In the genomic region with DNA sequence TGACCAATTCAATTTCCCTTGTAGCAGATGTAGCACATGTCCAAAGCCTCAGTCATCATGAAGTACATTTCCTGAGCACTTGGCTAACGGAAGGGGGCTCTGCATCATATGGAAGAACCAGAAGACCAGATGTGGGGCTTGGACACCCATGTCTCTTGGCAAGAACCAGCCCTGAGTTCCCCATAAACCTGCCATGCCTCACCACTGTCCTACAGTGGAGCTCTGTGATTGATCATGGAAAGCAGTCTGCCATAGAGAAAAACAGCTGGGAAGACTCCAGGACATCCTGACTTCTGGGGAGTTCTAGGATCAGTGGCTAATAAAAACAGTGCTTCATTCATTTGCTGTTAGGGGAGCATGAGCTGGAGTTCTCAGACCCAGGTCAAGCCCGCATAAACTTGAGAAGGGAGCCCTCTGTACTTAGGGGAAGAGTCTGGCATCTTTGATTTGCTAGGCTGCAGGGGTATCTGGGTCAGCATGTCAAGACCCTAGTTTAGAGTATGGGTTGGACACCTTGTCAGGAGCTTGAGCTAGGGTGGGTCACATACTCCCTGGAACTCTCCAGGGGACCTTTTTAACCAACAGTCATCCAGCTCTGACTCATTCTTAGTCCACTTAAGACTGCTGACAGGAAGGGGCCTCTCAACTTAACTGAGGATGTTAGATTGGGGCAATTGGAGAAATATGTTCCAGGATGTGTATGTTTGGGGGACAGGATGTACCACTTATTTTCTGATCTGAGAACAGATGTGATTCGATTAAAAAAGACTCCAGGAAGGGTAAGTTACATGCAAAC, we compare ENCODE assay signal across 11 cellular contexts. TPM values are rescaled to one million over a fixed set of nuclear protein-coding genes. Genes with fewer than 3 reads are reported as not detected.
DNase-seq lines count a peak whose midpoint lies in the region; ATAC-seq and TF ChIP-seq lines count a peak whose summit lies in the region.
"Had no signal": no experiment of that assay in that cellular context is flagged by ENCODE, and none has a peak within 500 bp of the region (broad histone marks: within the 10 kb centered on the region; RNA-seq: fewer than 3 reads in every experiment).

No MANE protein-coding gene starts in this region.

- WGBS in trophoblast cell (ENCODE audit: extremely low coverage, insufficient coverage, insufficient read length) = no CpG with 5 or more reads among the region's 3 CpGs

- H4K91ac ChIP-seq in trophoblast cell (ENCODE audit: low read depth, low read length) = no peak overlapping the region

- TF ChIP-seq CTCF in GM12865 (IDR thresholded peaks at IDR 0.05; ENCODE audit: insufficient read depth, low read depth, low read length, missing control alignments) (no peak), choroid plexus epithelial cell (conservative IDR thresholded peaks at IDR 0.05; ENCODE audit: low read depth, low read length) (no peak), osteoblast (IDR thresholded peaks at IDR 0.05; ENCODE audit: extremely low read depth, low read depth, low read length) (no peak)

- H3K9me3 ChIP-seq in osteoblast (ENCODE audit: low read depth, low read length) (no peaks in the 10 kb centered on the region), trophoblast cell (ENCODE audit: insufficient read depth, low read depth, low read length) (peaks cover 1% of the 10 kb centered on the region)
- H3K9me3 ChIP-seq: vagina had no signal

- H3K18ac ChIP-seq in trophoblast cell (ENCODE audit: low read length) = no peak overlapping the region

- H3K79me1 ChIP-seq in trophoblast cell (ENCODE audit: low read length) = no peaks in the 10 kb centered on the region

- no peak for ATAC-seq in GM21423 (IDR thresholded peaks at IDR 0.05; ENCODE audit: unreplicated experiment)
- no peak for ATAC-seq in HG02970 (IDR thresholded peaks at IDR 0.05; ENCODE audit: low FRiP score, unreplicated experiment)
- ATAC-seq: heart left ventricle had no signal

- no peak overlapping the region for H3K9ac ChIP-seq in trophoblast cell (ENCODE audit: low read length)

- peak overlapping the region; percentile 21 for H3K4me2 ChIP-seq in osteoblast (ENCODE audit: insufficient read depth, low read length)
- no peak overlapping the region for H3K4me2 ChIP-seq in trophoblast cell (ENCODE audit: low read length)

- H3K14ac ChIP-seq in trophoblast cell (ENCODE audit: low read length) = no peak overlapping the region

- H2BK12ac ChIP-seq in trophoblast cell (ENCODE audit: low read length) = no peak overlapping the region

- H3K36me3 ChIP-seq in osteoblast (ENCODE audit: insufficient read depth, low read length) (no peaks in the 10 kb centered on the region), trophoblast cell (ENCODE audit: control insufficient read depth in 1 of 2, insufficient read depth in 2 of 2, low read length in 2 of 2) (no peaks in the 10 kb centered on the region)
- H3K36me3 ChIP-seq: heart left ventricle, vagina had no signal

- no peak overlapping the region for H2BK5ac ChIP-seq in trophoblast cell (ENCODE audit: low read depth, low read length, poor library complexity)

- no peak overlapping the region for H4K12ac ChIP-seq in trophoblast cell (ENCODE audit: low read depth, low read length)

- no peak overlapping the region for H3K23ac ChIP-seq in trophoblast cell (ENCODE audit: low read length)

- H2AK5ac ChIP-seq in trophoblast cell (ENCODE audit: low read length) = no peak overlapping the region

- no peaks in the 10 kb centered on the region for H4K20me1 ChIP-seq in osteoblast (ENCODE audit: insufficient read depth, low read length)

- H4K8ac ChIP-seq in trophoblast cell (ENCODE audit: low read depth, low read length) = no peak overlapping the region

- DNase-seq in GM12865 (ENCODE audit: low read depth) (peak; percentile 44), NCI-H226 (peak; percentile 25), choroid plexus epithelial cell (ENCODE audit: low read depth) (peak; percentile 84), osteoblast (ENCODE audit: insufficient read length, low spot score, missing footprints) (no peak), trophoblast cell (no peak)
- DNase-seq in stimulated activated CD8-positive, alpha-beta memory T cell treated with anti-CD3 and anti-CD28 coated beads, Interleukin-4, amount 100 ng/mL, for 48 hours = no peak
- DNase-seq: heart left ventricle, NCI-H1417 had no signal

- no peak overlapping the region for H3K4me3 ChIP-seq in GM12865 (ENCODE audit: low read depth, low read length)
- no peak overlapping the region for H3K4me3 ChIP-seq in choroid plexus epithelial cell (ENCODE audit: low read depth, low read length)
- no peak overlapping the region for H3K4me3 ChIP-seq in osteoblast (ENCODE audit: insufficient read depth, low read length)
- H3K4me3 ChIP-seq in trophoblast cell (ENCODE audit: low read depth, low read length) = no peak overlapping the region
- H3K4me3 ChIP-seq: heart left ventricle, vagina had no signal

- no peaks in the 10 kb centered on the region for H3K27me3 ChIP-seq in osteoblast (ENCODE audit: insufficient read depth, low read length)
- no peaks in the 10 kb centered on the region for H3K27me3 ChIP-seq in trophoblast cell (ENCODE audit: insufficient read depth, low read length)
- H3K27me3 ChIP-seq: heart left ventricle, vagina had no signal

- no peak overlapping the region for H3K4ac ChIP-seq in trophoblast cell (ENCODE audit: low read depth, low read length)

- peaks cover 20% of the 10 kb centered on the region for H3K4me1 ChIP-seq in osteoblast (ENCODE audit: insufficient read depth, low read length)
- H3K4me1 ChIP-seq in trophoblast cell (ENCODE audit: control insufficient read depth in 1 of 2, insufficient read depth in 2 of 2, low read length in 2 of 2) = no peaks in the 10 kb centered on the region

- no peaks in the 10 kb centered on the region for H3K79me2 ChIP-seq in osteoblast (ENCODE audit: insufficient read depth, low read length)
- H3K79me2 ChIP-seq in trophoblast cell (ENCODE audit: control insufficient read depth, insufficient read depth, low read length, poor library complexity) = no peaks in the 10 kb centered on the region

- no peak overlapping the region for H2AFZ ChIP-seq in osteoblast (ENCODE audit: low read length)
- no peak overlapping the region for H2AFZ ChIP-seq in trophoblast cell (ENCODE audit: insufficient read depth, low read length, poor library complexity)

- H2BK120ac ChIP-seq in trophoblast cell (ENCODE audit: insufficient read depth, low read length, poor library complexity) = no peak overlapping the region

- H3K27ac ChIP-seq in osteoblast (ENCODE audit: low read depth, low read length) (peak overlapping the region; percentile 53), trophoblast cell (ENCODE audit: low read depth, low read length) (no peak overlapping the region)
- H3K27ac ChIP-seq: heart left ventricle, vagina had no signal

RNA-seq across cellular contexts. Expression of a gene that starts 26.3 kb away (rescaled TPM):
- 129 and 155 TPM in 2 replicates for total RNA-seq in osteoblast
- 30.3 and 31.3 TPM in 2 replicates for polyA plus RNA-seq in trophoblast cell (2013)

Comparison
In these comparisons a context has a peak if more than half of its experiments do, and no peak if none do; other contexts are left out.
1. DNase-seq: peak in GM12865 (single experiment), NCI-H226 (single experiment) and choroid plexus epithelial cell (single experiment); none in osteoblast (single experiment), trophoblast cell (0 of 2) and stimulated activated CD8-positive, alpha-beta memory T cell treated with anti-CD3 and anti-CD28 coated beads, Interleukin-4, amount 100 ng/mL, for 48 hours (single experiment).